Comparison of ENCODE assay signal across 18 cellular contexts in the genomic region with DNA sequence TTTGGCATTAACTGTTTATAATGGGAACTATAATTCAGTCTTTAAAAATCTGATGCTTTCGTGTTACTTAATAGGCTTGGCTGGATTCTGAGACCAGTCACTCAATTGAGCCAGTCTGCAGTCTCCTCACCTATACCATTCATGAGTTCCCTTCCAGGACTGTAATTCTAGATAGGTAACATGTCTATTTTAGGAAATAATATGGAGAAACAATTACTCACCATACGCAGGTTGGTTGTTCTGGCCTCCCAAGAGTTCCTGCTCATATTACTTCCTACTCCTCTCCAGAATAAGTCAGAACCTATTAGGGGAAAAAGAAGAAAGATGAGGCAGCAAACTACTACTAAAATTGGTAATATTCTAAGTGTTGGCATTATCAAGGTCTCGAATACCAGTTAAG. TPM values are rescaled to one million over a fixed set of nuclear protein-coding genes. Genes with fewer than 3 reads are reported as not detected.
DNase-seq lines count a peak whose midpoint lies in the region; ATAC-seq, FAIRE-seq and TF ChIP-seq lines count a peak whose summit lies in the region.
"Had no signal": no experiment of that assay in that cellular context is flagged by ENCODE, and none has a peak within 500 bp of the region (broad histone marks: within the 10 kb centered on the region; RNA-seq: fewer than 3 reads in every experiment).

No MANE protein-coding gene starts in this region.

- no peak overlapping the region for H3K9ac ChIP-seq in Karpas-422 (ENCODE audit: low read length)

- DNase-seq in activated CD8-positive, alpha-beta memory T cell treated with anti-CD3 and anti-CD28 coated beads, Interleukin-2, amount 10 ng/mL, durations not matched to agents 7 days and 5 days, result no peak
- DNase-seq in activated CD8-positive, alpha-beta memory T cell treated with anti-CD3 and anti-CD28 coated beads, Interleukin-2, amount 50 U/mL, for 48 hours, result no peak
- DNase-seq in Karpas-422 (no peak), psoas muscle (no peak), pancreas (no peak), NK-92 (lab: John Stamatoyannopoulos, UW; ENCODE audit: unreplicated experiment) (no peak), osteoblast (ENCODE audit: insufficient read length, low spot score, missing footprints) (no peak)
- no peak for DNase-seq in activated naive CD8-positive, alpha-beta T cell treated with anti-CD3 and anti-CD28 coated beads, Interleukin-2, amount 50 U/mL, for 24 hours
- DNase-seq: activated gamma-delta T cell treated with Interleukin-2 at 50 U/mL for 16 hours; DMS79 treated with DMSO at 0.1 percent for 48 hours; heart right ventricle; KG1; left ventricle myocardium inferior; NCI-H1048; NCI-H1930; stimulated activated CD4-positive, alpha-beta T cell treated with anti-CD3 and anti-CD28 coated beads, Interleukin-15, amount 100 ng/mL, for 24 hours had no signal

- CTCF ChIA-PET in activated CD8-positive, alpha-beta memory T cell treated with anti-CD3 and anti-CD28 coated beads, Interleukin-2, amount 10 ng/mL, durations not matched to agents 7 days and 5 days (lab: Charles Lee), result interaction anchor here (1.1 kb wide), 1 partner anchor 27 kb away, joined by 3 read pairs; the partner anchor contains the start of gene CENPP

- no peaks in the 10 kb centered on the region for H3K9me3 ChIP-seq in Karpas-422 (ENCODE audit: low read length)
- no peaks in the 10 kb centered on the region for H3K9me3 ChIP-seq in psoas muscle
- no peaks in the 10 kb centered on the region for H3K9me3 ChIP-seq in pancreas
- H3K9me3 ChIP-seq in osteoblast (ENCODE audit: low read depth, low read length), result no peaks in the 10 kb centered on the region
- H3K9me3 ChIP-seq: heart right ventricle, left ventricle myocardium inferior, neutrophil had no signal

- H3K27me3 Mint-ChIP-seq in activated CD8-positive, alpha-beta memory T cell treated with anti-CD3 and anti-CD28 coated beads, Interleukin-2, amount 10 ng/mL, durations not matched to agents 7 days and 5 days, result no peaks in the 10 kb centered on the region
- H3K27me3 Mint-ChIP-seq in activated naive CD8-positive, alpha-beta T cell treated with anti-CD3 and anti-CD28 coated beads, Interleukin-2, amount 50 U/mL, for 24 hours, result peaks cover 2% of the 10 kb centered on the region

- 63 to 76% (median 68%) methylated on average over 3 of the region's 3 CpGs for whole genome bisulfite sequencing in psoas muscle, 3 donors
- 92% methylated on average over 3 of the region's 3 CpGs for WGBS in pancreas, 2 donors

- H2AFZ ChIP-seq in Karpas-422 (ENCODE audit: low read length) (no peak overlapping the region), osteoblast (ENCODE audit: low read length) (no peak overlapping the region)

- H3K27ac Mint-ChIP-seq in activated CD8-positive, alpha-beta memory T cell treated with anti-CD3 and anti-CD28 coated beads, Interleukin-2, amount 10 ng/mL, durations not matched to agents 7 days and 5 days, result peak overlapping the region; percentile 93
- peak overlapping the region; percentile 53 for H3K27ac Mint-ChIP-seq in activated naive CD8-positive, alpha-beta T cell treated with anti-CD3 and anti-CD28 coated beads, Interleukin-2, amount 50 U/mL, for 24 hours

- FAIRE-seq in pancreas (lab: Jason Lieb, UNC), result no peak
- FAIRE-seq: endometrium had no signal

- H3K36me3 Mint-ChIP-seq in activated CD8-positive, alpha-beta memory T cell treated with anti-CD3 and anti-CD28 coated beads, Interleukin-2, amount 10 ng/mL, durations not matched to agents 7 days and 5 days, result peaks cover 49% of the 10 kb centered on the region
- H3K36me3 Mint-ChIP-seq in activated naive CD8-positive, alpha-beta T cell treated with anti-CD3 and anti-CD28 coated beads, Interleukin-2, amount 50 U/mL, for 24 hours (ENCODE audit: low read depth), result peaks cover 56% of the 10 kb centered on the region

- peaks cover 40% of the 10 kb centered on the region for H3K4me1 Mint-ChIP-seq in activated CD8-positive, alpha-beta memory T cell treated with anti-CD3 and anti-CD28 coated beads, Interleukin-2, amount 10 ng/mL, durations not matched to agents 7 days and 5 days
- peaks cover 34% of the 10 kb centered on the region for H3K4me1 Mint-ChIP-seq in activated naive CD8-positive, alpha-beta T cell treated with anti-CD3 and anti-CD28 coated beads, Interleukin-2, amount 50 U/mL, for 24 hours

- intact Hi-C loops in psoas muscle (cut with DNase I) (no loop called here), pancreas (cut with DNase I) (no loop called here)

- H3K4me2 ChIP-seq in Karpas-422 (ENCODE audit: low read depth, low read length, poor library complexity, severe bottlenecking) (no peak overlapping the region), osteoblast (ENCODE audit: insufficient read depth, low read length) (no peak overlapping the region)

- peaks cover 45% of the 10 kb centered on the region for H3K4me1 ChIP-seq in Karpas-422 (ENCODE audit: low read length)
- peaks cover 9% of the 10 kb centered on the region for H3K4me1 ChIP-seq in psoas muscle
- peaks cover 0 to 11% (median 0%) of the 10 kb centered on the region in 3 donors for H3K4me1 ChIP-seq in pancreas
- peaks cover 8% of the 10 kb centered on the region for H3K4me1 ChIP-seq in osteoblast (ENCODE audit: insufficient read depth, low read length)

- TF ChIP-seq CTCF in psoas muscle (IDR thresholded peaks at IDR 0.05) (no peak), pancreas (IDR thresholded peaks at IDR 0.05) (no peak), osteoblast (IDR thresholded peaks at IDR 0.05; ENCODE audit: extremely low read depth, low read depth, low read length) (no peak)

- H3K9me2 ChIP-seq in Karpas-422 (replicated peaks; ENCODE audit: insufficient read depth, low read length), result no peaks in the 10 kb centered on the region

- no peaks in the 10 kb centered on the region for H3K9me3 Mint-ChIP-seq in activated CD8-positive, alpha-beta memory T cell treated with anti-CD3 and anti-CD28 coated beads, Interleukin-2, amount 10 ng/mL, durations not matched to agents 7 days and 5 days (ENCODE audit: low read depth)
- H3K9me3 Mint-ChIP-seq in activated naive CD8-positive, alpha-beta T cell treated with anti-CD3 and anti-CD28 coated beads, Interleukin-2, amount 50 U/mL, for 24 hours, result no peaks in the 10 kb centered on the region

- H3K27ac ChIP-seq in Karpas-422 (ENCODE audit: low read length) (peak overlapping the region; percentile 78), psoas muscle (peak overlapping the region; percentile 74), pancreas (no peak overlapping the region), osteoblast (ENCODE audit: low read depth, low read length) (no peak overlapping the region)
- H3K27ac ChIP-seq: left ventricle myocardium inferior, neutrophil had no signal

- H3K27me3 ChIP-seq in Karpas-422 (ENCODE audit: low read length) (no peaks in the 10 kb centered on the region), psoas muscle (ENCODE audit: insufficient read depth in 3 of 3, low read length in 2 of 3) (no peaks in the 10 kb centered on the region), pancreas (no peaks in the 10 kb centered on the region), osteoblast (ENCODE audit: insufficient read depth, low read length) (no peaks in the 10 kb centered on the region)
- H3K27me3 ChIP-seq: heart right ventricle, neutrophil had no signal

- H3K36me3 ChIP-seq in Karpas-422 (ENCODE audit: insufficient read depth, low read length) (peaks cover 54% of the 10 kb centered on the region), psoas muscle (ENCODE audit: insufficient read depth in 1 of 2, low read depth in 1 of 2) (peaks cover 2 to 67% of the 10 kb centered on the region in 2 donors), pancreas (peaks cover 0 to 56% (median 14%) of the 10 kb centered on the region in 3 donors), osteoblast (ENCODE audit: insufficient read depth, low read length) (peaks cover 62% of the 10 kb centered on the region)

- no peak overlapping the region for H3K4me3 ChIP-seq in Karpas-422 (ENCODE audit: low read length)
- H3K4me3 ChIP-seq in psoas muscle, result no peak overlapping the region
- no peak overlapping the region for H3K4me3 ChIP-seq in pancreas
- H3K4me3 ChIP-seq in osteoblast (ENCODE audit: insufficient read depth, low read length), result no peak overlapping the region
- H3K4me3 ChIP-seq: heart right ventricle, left ventricle myocardium inferior had no signal

- no peak for ATAC-seq in activated CD8-positive, alpha-beta memory T cell treated with anti-CD3 and anti-CD28 coated beads, Interleukin-2, amount 10 ng/mL, durations not matched to agents 7 days and 5 days
- ATAC-seq in activated naive CD8-positive, alpha-beta T cell treated with anti-CD3 and anti-CD28 coated beads, Interleukin-2, amount 50 U/mL, for 24 hours, result no peak
- ATAC-seq in psoas muscle, result peak; percentile 53 to 66 (median 60)
- no peak for ATAC-seq in pancreas
- ATAC-seq: heart right ventricle had no signal

- peaks cover 23% of the 10 kb centered on the region for H3K79me2 ChIP-seq in Karpas-422 (ENCODE audit: low read length)
- H3K79me2 ChIP-seq in osteoblast (ENCODE audit: insufficient read depth, low read length), result peaks cover 10% of the 10 kb centered on the region

- H4K20me1 ChIP-seq in Karpas-422 (ENCODE audit: insufficient read depth, low read depth, low read length) (no peaks in the 10 kb centered on the region), osteoblast (ENCODE audit: insufficient read depth, low read length) (no peaks in the 10 kb centered on the region)

- peak overlapping the region; percentile 68 for H3K4me3 Mint-ChIP-seq in activated CD8-positive, alpha-beta memory T cell treated with anti-CD3 and anti-CD28 coated beads, Interleukin-2, amount 10 ng/mL, durations not matched to agents 7 days and 5 days
- H3K4me3 Mint-ChIP-seq in activated naive CD8-positive, alpha-beta T cell treated with anti-CD3 and anti-CD28 coated beads, Interleukin-2, amount 50 U/mL, for 24 hours, result no peak overlapping the region

RNA-seq across cellular contexts. Expression of gene IARS1, which starts 4.5 kb away (rescaled TPM):
- 100 to 1,000 TPM; 146 to 179 TPM for total RNA-seq in activated CD8-positive, alpha-beta memory T cell treated with anti-CD3 and anti-CD28 coated beads, Interleukin-2, amount 10 ng/mL, durations not matched to agents 7 days and 5 days
- total RNA-seq in Karpas-422 (2014; rRNA removed; shearing (Covaris generic); ENCODE audit: low replicate concordance), result 247 and 401 TPM in 2 replicates
- total RNA-seq in psoas muscle (100 to 1,000 TPM in 2 of 4 donors, 10 to 100 TPM in 2; 93.3 to 166 (median 102) TPM), pancreas (10 to 100 TPM; 25.9 to 89.3 (median 42.2) TPM), osteoblast (491 and 529 TPM in 2 replicates)
- polyA plus RNA-seq in psoas muscle (100 to 1,000 TPM in 1 of 3 donors, 10 to 100 TPM in 2; 45.6 to 183 (median 90.9) TPM), pancreas (10 to 100 TPM; 16.8 to 30.9 TPM)

RNA-seq across cellular contexts. Expression of gene NOL8, which starts 27.1 kb away (rescaled TPM):
- 10 to 100 TPM; 59.7 to 64.1 TPM for total RNA-seq in activated CD8-positive, alpha-beta memory T cell treated with anti-CD3 and anti-CD28 coated beads, Interleukin-2, amount 10 ng/mL, durations not matched to agents 7 days and 5 days
- 47.2 and 53.4 TPM in 2 replicates for total RNA-seq in Karpas-422 (2014; rRNA removed; shearing (Covaris generic); ENCODE audit: low replicate concordance)
- 10 to 100 TPM; 14.5 to 29.4 (median 20.1) TPM for total RNA-seq in psoas muscle
- 10 to 100 TPM; 11.2 to 21.1 (median 11.7) TPM for polyA plus RNA-seq in psoas muscle
- 10 to 100 TPM in 5 of 6 donors, 1 to 10 TPM in 1; 9.7 to 20.0 (median 13.3) TPM for total RNA-seq in pancreas
- 10 to 100 TPM; 15.5 to 20.6 TPM for polyA plus RNA-seq in pancreas
- 28.2 and 32.4 TPM in 2 replicates for total RNA-seq in osteoblast

RNA-seq across cellular contexts. Expression of gene CENPP, which starts 27.7 kb away (rescaled TPM):
- total RNA-seq in activated CD8-positive, alpha-beta memory T cell treated with anti-CD3 and anti-CD28 coated beads, Interleukin-2, amount 10 ng/mL, durations not matched to agents 7 days and 5 days, result 10 to 100 TPM; 22.8 to 38.3 TPM
- 11.0 and 12.6 TPM in 2 replicates for total RNA-seq in Karpas-422 (2014; rRNA removed; shearing (Covaris generic); ENCODE audit: low replicate concordance)
- total RNA-seq in psoas muscle, result 10 to 100 TPM in 1 of 4 donors, 1 to 10 TPM in 3; 5.9 to 15.7 (median 8.0) TPM
- 1 to 10 TPM; 1.8 to 6.4 (median 3.9) TPM for polyA plus RNA-seq in psoas muscle
- 1 to 10 TPM; 1.0 to 2.7 (median 2.3) TPM for total RNA-seq in pancreas
- 1 to 10 TPM in 1 of 2 donors, under 1 TPM in 1; 0.46 to 1.1 TPM for polyA plus RNA-seq in pancreas
- 4.7 and 5.4 TPM in 2 replicates for total RNA-seq in osteoblast

Comparison
In these comparisons a context has a peak if more than half of its experiments do, and no peak if none do; other contexts are left out.
1. ATAC-seq: peak in psoas muscle (4 of 4); none in activated CD8-positive, alpha-beta memory T cell treated with anti-CD3 and anti-CD28 coated beads, Interleukin-2, amount 10 ng/mL, durations not matched to agents 7 days and 5 days (single experiment), activated naive CD8-positive, alpha-beta T cell treated with anti-CD3 and anti-CD28 coated beads, Interleukin-2, amount 50 U/mL, for 24 hours (single experiment) and pancreas (0 of 4).
2. H3K27ac ChIP-seq: peak in Karpas-422 (single experiment) and psoas muscle (single experiment); none in pancreas (0 of 4) and osteoblast (single experiment).